ENCODE assay signal across 10 cellular contexts in the genomic region with DNA sequence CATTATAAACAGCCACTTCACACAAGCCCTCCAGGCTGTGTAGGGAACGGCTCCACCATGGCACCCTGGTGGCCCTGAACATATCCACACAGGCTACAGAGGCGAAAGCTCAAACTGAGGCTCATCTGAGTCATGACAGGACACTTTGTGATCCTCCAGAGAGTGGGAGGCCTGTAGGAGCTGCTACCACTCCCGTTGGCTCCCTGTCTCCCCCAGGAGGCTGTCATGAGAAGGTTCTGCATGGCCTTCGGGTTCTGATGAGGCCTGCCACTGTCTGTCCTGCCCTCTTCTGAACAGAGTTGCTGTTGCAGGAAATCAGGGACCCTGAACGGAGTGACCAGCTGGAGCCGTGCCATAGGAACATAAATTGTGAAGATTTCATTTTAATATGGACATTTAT. TPM values are rescaled to one million over a fixed set of nuclear protein-coding genes. Genes with fewer than 3 reads are reported as not detected.
A peak's percentile ranks its signal among the peaks of the same experiment; 100 is the strongest.
DNase-seq lines count a peak whose midpoint lies in the region; ATAC-seq, FAIRE-seq and TF ChIP-seq lines count a peak whose summit lies in the region.
"Had no signal": no experiment of that assay in that cellular context is flagged by ENCODE, and none has a peak within 500 bp of the region (broad histone marks: within the 10 kb centered on the region; RNA-seq: fewer than 3 reads in every experiment).

No MANE protein-coding gene starts in this region.

- no peaks in the 10 kb centered on the region for H3K4me1 Mint-ChIP-seq in activated CD8-positive, alpha-beta memory T cell treated with anti-CD3 and anti-CD28 coated beads, Interleukin-2, amount 10 ng/mL, durations not matched to agents 7 days and 5 days
- peaks cover 9% of the 10 kb centered on the region for H3K4me1 Mint-ChIP-seq in WTC11

- TF ChIP-seq CTCF in WTC11 (IDR thresholded peaks at IDR 0.05) = no peak
- TF ChIP-seq CTCF in D721Med (IDR thresholded peaks at IDR 0.05; ENCODE audit: insufficient read depth, missing control alignments) = no peak

- no peak overlapping the region for H3K4me3 Mint-ChIP-seq in activated CD8-positive, alpha-beta memory T cell treated with anti-CD3 and anti-CD28 coated beads, Interleukin-2, amount 10 ng/mL, durations not matched to agents 7 days and 5 days
- no peak overlapping the region for H3K4me3 Mint-ChIP-seq in WTC11

- no peaks in the 10 kb centered on the region for H3K36me3 Mint-ChIP-seq in activated CD8-positive, alpha-beta memory T cell treated with anti-CD3 and anti-CD28 coated beads, Interleukin-2, amount 10 ng/mL, durations not matched to agents 7 days and 5 days
- H3K36me3 Mint-ChIP-seq in WTC11 = peaks cover 18% of the 10 kb centered on the region

- peak; percentile 64 for ATAC-seq in activated CD8-positive, alpha-beta memory T cell treated with anti-CD3 and anti-CD28 coated beads, Interleukin-2, amount 10 ng/mL, durations not matched to agents 7 days and 5 days
- ATAC-seq in WTC11 = peak; percentile 84

- H3K27me3 Mint-ChIP-seq in activated CD8-positive, alpha-beta memory T cell treated with anti-CD3 and anti-CD28 coated beads, Interleukin-2, amount 10 ng/mL, durations not matched to agents 7 days and 5 days = peaks cover 40% of the 10 kb centered on the region
- H3K27me3 Mint-ChIP-seq in WTC11 (ENCODE audit: low read depth) = peaks cover 13% of the 10 kb centered on the region

- peak; percentile 50 for DNase-seq in activated CD8-positive, alpha-beta memory T cell treated with anti-CD3 and anti-CD28 coated beads, Interleukin-2, amount 10 ng/mL, durations not matched to agents 7 days and 5 days
- no peak for DNase-seq in activated CD8-positive, alpha-beta memory T cell treated with anti-CD3 and anti-CD28 coated beads, Interleukin-2, amount 50 U/mL, for 48 hours
- peak; percentile 91 for DNase-seq in HuH-7 (ENCODE audit: low spot score)
- no peak for DNase-seq in WTC11 (ENCODE audit: low spot score)
- peak; percentile 7 for DNase-seq in stimulated activated CD4-positive, alpha-beta T cell treated with anti-CD3 and anti-CD28 coated beads, Interleukin-4, amount 100 ng/mL, for 24 hours
- no peak for DNase-seq in D721Med (ENCODE audit: insufficient read length, low spot score)
- no peak for DNase-seq in NCI-H1694 treated with DMSO at 0.1 percent for 48 hours (lab: John Stamatoyannopoulos, UW)
- no peak for DNase-seq in activated effector memory CD4-positive, alpha-beta T cell treated with anti-CD3 and anti-CD28 coated beads, Interleukin-2, amount 50 U/mL, for 16 hours
- DNase-seq: cerebellar nuclear complex had no signal

- no peaks in the 10 kb centered on the region for H3K9me3 Mint-ChIP-seq in activated CD8-positive, alpha-beta memory T cell treated with anti-CD3 and anti-CD28 coated beads, Interleukin-2, amount 10 ng/mL, durations not matched to agents 7 days and 5 days (ENCODE audit: low read depth)
- H3K9me3 Mint-ChIP-seq in WTC11 = peaks cover 41% of the 10 kb centered on the region

- POLR2A ChIA-PET in WTC11 (lab: Charles Lee) = no interaction called here

- FAIRE-seq in D721Med (lab: Jason Lieb, UNC) = no peak
- FAIRE-seq: TTC549 had no signal

- no peak overlapping the region for H3K27ac Mint-ChIP-seq in activated CD8-positive, alpha-beta memory T cell treated with anti-CD3 and anti-CD28 coated beads, Interleukin-2, amount 10 ng/mL, durations not matched to agents 7 days and 5 days
- no peak overlapping the region for H3K27ac Mint-ChIP-seq in WTC11

- CTCF ChIA-PET in activated CD8-positive, alpha-beta memory T cell treated with anti-CD3 and anti-CD28 coated beads, Interleukin-2, amount 10 ng/mL, durations not matched to agents 7 days and 5 days (lab: Charles Lee) = interaction anchor here (1.8 kb wide), 1 partner anchor 69 kb away, joined by 7 read pairs; a partner anchor contains a TSS
- CTCF ChIA-PET in WTC11 (lab: Charles Lee) = interaction anchor here (0.7 to 2.9 kb wide), 6 partner anchors 39 to 84 kb away, joined by 4 to 22 read pairs (median 6); a partner anchor contains a TSS

TF ChIP-seq in WTC11, 78 proteins besides CTCF, POLR2A, EP300 and RAD21:
- TF ChIP-seq, protein P1, sequence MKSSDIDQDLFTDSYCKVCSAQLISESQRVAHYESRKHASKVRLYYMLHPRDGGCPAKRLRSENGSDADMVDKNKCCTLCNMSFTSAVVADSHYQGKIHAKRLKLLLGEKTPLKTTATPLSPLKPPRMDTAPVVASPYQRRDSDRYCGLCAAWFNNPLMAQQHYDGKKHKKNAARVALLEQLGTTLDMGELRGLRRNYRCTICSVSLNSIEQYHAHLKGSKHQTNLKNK (CRISPR knock-in tag; IDR thresholded peaks at IDR 0.05) = no peak
- TF ChIP-seq TEAD4 (CRISPR knock-in tag; IDR thresholded peaks at IDR 0.05) = no peak
- TF ChIP-seq SMAD4 (CRISPR knock-in tag; IDR thresholded peaks at IDR 0.05) = no peak
- TF ChIP-seq NFATC4 (CRISPR knock-in tag; IDR thresholded peaks at IDR 0.05) = no peak
- TF ChIP-seq NFYB (CRISPR knock-in tag; conservative IDR thresholded peaks at IDR 0.05; ENCODE audit: low read depth) = no peak
- TF ChIP-seq NFE2L1 (CRISPR knock-in tag; IDR thresholded peaks at IDR 0.05) = no peak
- TF ChIP-seq, protein P2, sequence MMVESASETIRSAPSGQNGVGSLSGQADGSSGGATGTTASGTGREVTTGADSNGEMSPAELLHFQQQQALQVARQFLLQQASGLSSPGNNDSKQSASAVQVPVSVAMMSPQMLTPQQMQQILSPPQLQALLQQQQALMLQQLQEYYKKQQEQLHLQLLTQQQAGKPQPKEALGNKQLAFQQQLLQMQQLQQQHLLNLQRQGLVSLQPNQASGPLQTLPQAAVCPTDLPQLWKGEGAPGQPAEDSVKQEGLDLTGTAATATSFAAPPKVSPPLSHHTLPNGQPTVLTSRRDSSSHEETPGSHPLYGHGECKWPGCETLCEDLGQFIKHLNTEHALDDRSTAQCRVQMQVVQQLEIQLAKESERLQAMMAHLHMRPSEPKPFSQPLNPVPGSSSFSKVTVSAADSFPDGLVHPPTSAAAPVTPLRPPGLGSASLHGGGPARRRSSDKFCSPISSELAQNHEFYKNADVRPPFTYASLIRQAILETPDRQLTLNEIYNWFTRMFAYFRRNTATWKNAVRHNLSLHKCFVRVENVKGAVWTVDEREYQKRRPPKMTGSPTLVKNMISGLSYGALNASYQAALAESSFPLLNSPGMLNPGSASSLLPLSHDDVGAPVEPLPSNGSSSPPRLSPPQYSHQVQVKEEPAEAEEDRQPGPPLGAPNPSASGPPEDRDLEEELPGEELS (CRISPR knock-in tag; IDR thresholded peaks at IDR 0.05) = no peak
TF ChIP-seq in WTC11: peak in this region for 0.

RNA-seq across cellular contexts. Expression of a gene that starts 23.8 kb away (rescaled TPM):
- not detected for total RNA-seq in activated CD8-positive, alpha-beta memory T cell treated with anti-CD3 and anti-CD28 coated beads, Interleukin-2, amount 10 ng/mL, durations not matched to agents 7 days and 5 days
- total RNA-seq in WTC11 (2021) = 0.13 to 0.30 TPM (median 0.30 TPM) in 3 replicates

RNA-seq across cellular contexts. Expression of a gene that starts 47.7 kb away (rescaled TPM):
- under 1 TPM; 0.53 to 0.75 TPM for total RNA-seq in activated CD8-positive, alpha-beta memory T cell treated with anti-CD3 and anti-CD28 coated beads, Interleukin-2, amount 10 ng/mL, durations not matched to agents 7 days and 5 days
- total RNA-seq in WTC11 (2021) = 0.27 TPM in 1 of 3 replicates, not detected in the others

RNA-seq across cellular contexts. Expression of a gene that starts 58.7 kb away (rescaled TPM):
- total RNA-seq in activated CD8-positive, alpha-beta memory T cell treated with anti-CD3 and anti-CD28 coated beads, Interleukin-2, amount 10 ng/mL, durations not matched to agents 7 days and 5 days = not detected
- total RNA-seq in WTC11 (2021) = 0.21 TPM in 1 of 3 replicates, not detected in the others

Comparison
In these comparisons a context has a peak if more than half of its experiments do, and no peak if none do; other contexts are left out.
1. DNase-seq: peak in activated CD8-positive, alpha-beta memory T cell treated with anti-CD3 and anti-CD28 coated beads, Interleukin-2, amount 10 ng/mL, durations not matched to agents 7 days and 5 days (single experiment), HuH-7 (single experiment) and stimulated activated CD4-positive, alpha-beta T cell treated with anti-CD3 and anti-CD28 coated beads, Interleukin-4, amount 100 ng/mL, for 24 hours (single experiment); none in activated CD8-positive, alpha-beta memory T cell treated with anti-CD3 and anti-CD28 coated beads, Interleukin-2, amount 50 U/mL, for 48 hours (single experiment), WTC11 (single experiment), D721Med (single experiment), NCI-H1694 treated with DMSO at 0.1 percent for 48 hours (single experiment) and activated effector memory CD4-positive, alpha-beta T cell treated with anti-CD3 and anti-CD28 coated beads, Interleukin-2, amount 50 U/mL, for 16 hours (single experiment).